ENCODE assay signal across 8 cellular contexts in genomic region chr11:65899356-65900124, GRCh38. TPM values are rescaled to one million over a fixed set of nuclear protein-coding genes. Genes with fewer than 3 reads are reported as not detected.
DNase-seq lines count a peak whose midpoint lies in the region; ATAC-seq and TF ChIP-seq lines count a peak whose summit lies in the region.

No MANE protein-coding gene starts in this region.

- peak overlapping the region; percentile 85 to 86 for H3K4me3 Mint-ChIP-seq in CD14-positive monocyte
- H3K4me3 Mint-ChIP-seq in IgD-negative memory B cell = peak overlapping the region in 3 of 4 donors; percentile 43 to 82 (median 50)
- H3K4me3 Mint-ChIP-seq in activated CD4-positive, alpha-beta T cell treated with anti-CD3 and anti-CD28 coated beads, Interleukin-2, amount 10 ng/mL, durations not matched to agents 24 days and 14 days = peak overlapping the region; percentile 82
- peak overlapping the region; percentile 50 for H3K4me3 Mint-ChIP-seq in mesothelial cell of epicardium
- peak overlapping the region; percentile 71 for H3K4me3 Mint-ChIP-seq in stimulated activated memory B cell treated with anti-CD40 and anti-IgM and Interleukin-4, amounts not matched to agents 10 μg/mL and 1 μg/mL and 100 μg/mL, for 72 hours

- peak; percentile 84 for DNase-seq in CD14-positive monocyte (ENCODE audit: low spot score)
- peak; percentile 89 for DNase-seq in activated CD4-positive, alpha-beta T cell treated with anti-CD3 and anti-CD28 coated beads, Interleukin-2, amount 10 ng/mL, durations not matched to agents 24 days and 14 days
- DNase-seq in effector CD4-positive, alpha-beta T cell = peak; percentile 46
- DNase-seq in mesothelial cell of epicardium (ENCODE audit: low spot score in 2 of 2, unreplicated experiment in 2 of 2) = no peak
- DNase-seq in NCI-H2029 treated with DMSO at 0.1 percent for 48 hours (lab: John Stamatoyannopoulos, UW) = no peak

- TF ChIP-seq CTCF in CD14-positive monocyte (IDR thresholded peaks at IDR 0.05) = no peak
- TF ChIP-seq CTCF in mesothelial cell of epicardium (IDR thresholded peaks at IDR 0.05; ENCODE audit: unreplicated experiment) = no peak

- intact Hi-C loops in CD14-positive monocyte (cut with micrococcal nuclease) = loop anchor here in 1 of 2 donors (1.0 to 2.0 kb wide), 2 partner anchors 9 to 19 kb away; partner anchors contain the start of genes C11orf68, CCDC85B and DRAP1
- intact Hi-C loops in activated CD4-positive, alpha-beta T cell treated with anti-CD3 and anti-CD28 coated beads, Interleukin-2, amount 10 ng/mL, durations not matched to agents 24 days and 14 days (cut with micrococcal nuclease) = loop anchor here (1.0 to 2.0 kb wide), 5 partner anchors 11 to 103 kb away; partner anchors contain the start of genes BANF1, C11orf68, DRAP1 and EIF1AD

- H3K9me3 Mint-ChIP-seq in CD14-positive monocyte = no peaks in the 10 kb centered on the region
- H3K9me3 Mint-ChIP-seq in IgD-negative memory B cell = no peaks in the 10 kb centered on the region
- H3K9me3 Mint-ChIP-seq in activated CD4-positive, alpha-beta T cell treated with anti-CD3 and anti-CD28 coated beads, Interleukin-2, amount 10 ng/mL, durations not matched to agents 24 days and 14 days = no peaks in the 10 kb centered on the region
- no peaks in the 10 kb centered on the region for H3K9me3 Mint-ChIP-seq in mesothelial cell of epicardium
- no peaks in the 10 kb centered on the region for H3K9me3 Mint-ChIP-seq in stimulated activated memory B cell treated with anti-CD40 and anti-IgM and Interleukin-4, amounts not matched to agents 10 μg/mL and 1 μg/mL and 100 μg/mL, for 72 hours

- peaks cover 11 to 14% of the 10 kb centered on the region in 2 donors for H3K36me3 Mint-ChIP-seq in CD14-positive monocyte
- peaks cover 3% of the 10 kb centered on the region for H3K36me3 Mint-ChIP-seq in IgD-negative memory B cell
- peaks cover 28% of the 10 kb centered on the region for H3K36me3 Mint-ChIP-seq in activated CD4-positive, alpha-beta T cell treated with anti-CD3 and anti-CD28 coated beads, Interleukin-2, amount 10 ng/mL, durations not matched to agents 24 days and 14 days (ENCODE audit: low read depth)
- H3K36me3 Mint-ChIP-seq in mesothelial cell of epicardium = no peaks in the 10 kb centered on the region
- no peaks in the 10 kb centered on the region for H3K36me3 Mint-ChIP-seq in stimulated activated memory B cell treated with anti-CD40 and anti-IgM and Interleukin-4, amounts not matched to agents 10 μg/mL and 1 μg/mL and 100 μg/mL, for 72 hours

- H3K27me3 Mint-ChIP-seq in CD14-positive monocyte (ENCODE audit: low read depth in 3 of 3) (peaks cover 0 to 5% (median 4%) of the 10 kb centered on the region in 3 donors), IgD-negative memory B cell (peaks cover 11% of the 10 kb centered on the region), mesothelial cell of epicardium (ENCODE audit: low read depth) (peaks cover 85% of the 10 kb centered on the region)
- peaks cover 8% of the 10 kb centered on the region for H3K27me3 Mint-ChIP-seq in activated CD4-positive, alpha-beta T cell treated with anti-CD3 and anti-CD28 coated beads, Interleukin-2, amount 10 ng/mL, durations not matched to agents 24 days and 14 days
- H3K27me3 Mint-ChIP-seq in stimulated activated memory B cell treated with anti-CD40 and anti-IgM and Interleukin-4, amounts not matched to agents 10 μg/mL and 1 μg/mL and 100 μg/mL, for 72 hours = peaks cover 30% of the 10 kb centered on the region

- peaks cover 16% of the 10 kb centered on the region for H3K4me1 Mint-ChIP-seq in CD14-positive monocyte
- H3K4me1 Mint-ChIP-seq in IgD-negative memory B cell = peaks cover 4 to 6% (median 5%) of the 10 kb centered on the region in 3 donors
- peaks cover 40% of the 10 kb centered on the region for H3K4me1 Mint-ChIP-seq in activated CD4-positive, alpha-beta T cell treated with anti-CD3 and anti-CD28 coated beads, Interleukin-2, amount 10 ng/mL, durations not matched to agents 24 days and 14 days
- peaks cover 3% of the 10 kb centered on the region for H3K4me1 Mint-ChIP-seq in mesothelial cell of epicardium
- peaks cover 23% of the 10 kb centered on the region for H3K4me1 Mint-ChIP-seq in stimulated activated memory B cell treated with anti-CD40 and anti-IgM and Interleukin-4, amounts not matched to agents 10 μg/mL and 1 μg/mL and 100 μg/mL, for 72 hours

- H3K27ac Mint-ChIP-seq in CD14-positive monocyte (peak overlapping the region; percentile 60 to 92 (median 90)), IgD-negative memory B cell (no peak overlapping the region), mesothelial cell of epicardium (no peak overlapping the region)
- H3K27ac Mint-ChIP-seq in activated CD4-positive, alpha-beta T cell treated with anti-CD3 and anti-CD28 coated beads, Interleukin-2, amount 10 ng/mL, durations not matched to agents 24 days and 14 days = peak overlapping the region; percentile 78
- peak overlapping the region; percentile 60 for H3K27ac Mint-ChIP-seq in stimulated activated memory B cell treated with anti-CD40 and anti-IgM and Interleukin-4, amounts not matched to agents 10 μg/mL and 1 μg/mL and 100 μg/mL, for 72 hours

- no peak for ATAC-seq in stimulated activated memory B cell treated with anti-CD40 and anti-IgM and Interleukin-4, amounts not matched to agents 10 μg/mL and 1 μg/mL and 100 μg/mL, for 72 hours
- no peak for ATAC-seq in HG02678 (IDR thresholded peaks at IDR 0.05; ENCODE audit: unreplicated experiment)

RNA-seq across cellular contexts. Expression of gene FOSL1, which starts 0.6 kb away (rescaled TPM):
- polyA plus RNA-seq in CD14-positive monocyte (1 to 10 TPM; 2.5 TPM), IgD-negative memory B cell (0.79 TPM)
- 32.1 and 32.9 TPM in 2 replicates for total RNA-seq in activated CD4-positive, alpha-beta T cell treated with anti-CD3 and anti-CD28 coated beads, Interleukin-2, amount 10 ng/mL, durations not matched to agents 24 days and 14 days
- 2.7 to 4.3 TPM (median 3.1 TPM) in 3 replicates for total RNA-seq in mesothelial cell of epicardium

RNA-seq across cellular contexts. Expression of gene CCDC85B, which starts 9.1 kb away (rescaled TPM):
- polyA plus RNA-seq in CD14-positive monocyte (10 to 100 TPM; 24.4 to 35.2 TPM), IgD-negative memory B cell (83.9 TPM)
- total RNA-seq in activated CD4-positive, alpha-beta T cell treated with anti-CD3 and anti-CD28 coated beads, Interleukin-2, amount 10 ng/mL, durations not matched to agents 24 days and 14 days = 62.2 and 62.5 TPM in 2 replicates
- 12.3 to 13.8 TPM (median 12.8 TPM) in 3 replicates for total RNA-seq in mesothelial cell of epicardium

RNA-seq across cellular contexts. Expression of gene FIBP, which starts 11.3 kb away (rescaled TPM):
- 100 to 1,000 TPM; 101 to 109 TPM for polyA plus RNA-seq in CD14-positive monocyte
- polyA plus RNA-seq in IgD-negative memory B cell = 97.0 TPM
- total RNA-seq in activated CD4-positive, alpha-beta T cell treated with anti-CD3 and anti-CD28 coated beads, Interleukin-2, amount 10 ng/mL, durations not matched to agents 24 days and 14 days = 91.0 and 95.7 TPM in 2 replicates
- 62.4 to 63.9 TPM (median 62.9 TPM) in 3 replicates for total RNA-seq in mesothelial cell of epicardium

RNA-seq across cellular contexts. Expression of gene C11orf68, which starts 19.3 kb away (rescaled TPM):
- polyA plus RNA-seq in CD14-positive monocyte (10 to 100 TPM; 22.8 to 31.5 TPM), IgD-negative memory B cell (61.6 TPM)
- total RNA-seq in activated CD4-positive, alpha-beta T cell treated with anti-CD3 and anti-CD28 coated beads, Interleukin-2, amount 10 ng/mL, durations not matched to agents 24 days and 14 days = 20.9 and 21.1 TPM in 2 replicates
- total RNA-seq in mesothelial cell of epicardium = 33.4 to 34.9 TPM (median 33.9 TPM) in 3 replicates

RNA-seq across cellular contexts. Expression of gene DRAP1, which starts 19.7 kb away (rescaled TPM):
- polyA plus RNA-seq in CD14-positive monocyte = 10 to 100 TPM; 68.3 to 72.1 TPM
- 90.7 TPM for polyA plus RNA-seq in IgD-negative memory B cell
- 113 and 117 TPM in 2 replicates for total RNA-seq in activated CD4-positive, alpha-beta T cell treated with anti-CD3 and anti-CD28 coated beads, Interleukin-2, amount 10 ng/mL, durations not matched to agents 24 days and 14 days
- 68.5 to 74.4 TPM (median 70.9 TPM) in 3 replicates for total RNA-seq in mesothelial cell of epicardium

Comparison
In these comparisons a context has a peak if more than half of its experiments do, and no peak if none do; other contexts are left out.
1. DNase-seq: peak in CD14-positive monocyte (single experiment), activated CD4-positive, alpha-beta T cell treated with anti-CD3 and anti-CD28 coated beads, Interleukin-2, amount 10 ng/mL, durations not matched to agents 24 days and 14 days (single experiment) and effector CD4-positive, alpha-beta T cell (single experiment); none in mesothelial cell of epicardium (0 of 2) and NCI-H2029 treated with DMSO at 0.1 percent for 48 hours (single experiment).
2. H3K27ac Mint-ChIP-seq: peak in CD14-positive monocyte (7 of 7), activated CD4-positive, alpha-beta T cell treated with anti-CD3 and anti-CD28 coated beads, Interleukin-2, amount 10 ng/mL, durations not matched to agents 24 days and 14 days (single experiment) and stimulated activated memory B cell treated with anti-CD40 and anti-IgM and Interleukin-4, amounts not matched to agents 10 μg/mL and 1 μg/mL and 100 μg/mL, for 72 hours (single experiment); none in IgD-negative memory B cell (0 of 3) and mesothelial cell of epicardium (single experiment).
3. Peak in every context shown above with its lines, with median percentiles within 50 percentile points of each other: H3K4me3 Mint-ChIP-seq.